In the genomic region with DNA sequence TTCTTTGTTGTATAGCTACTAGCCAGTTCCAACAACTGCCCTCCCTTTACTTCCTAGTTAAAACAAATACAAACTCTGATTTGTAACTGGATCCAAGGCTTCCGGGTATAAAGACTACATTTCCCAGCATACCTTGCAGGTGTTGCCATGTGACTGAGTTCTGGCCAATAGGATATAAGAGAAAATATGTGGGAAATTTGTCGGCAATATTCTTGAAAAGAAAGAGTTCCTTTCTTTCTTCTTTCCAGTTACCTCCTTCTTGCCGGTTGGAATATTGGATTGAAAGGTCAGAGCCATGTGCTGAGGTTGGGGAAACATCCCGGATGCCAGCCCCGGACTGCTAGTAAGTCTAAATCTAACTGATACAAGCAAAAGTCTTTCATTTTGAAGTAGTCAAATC, we compare ENCODE assay signal across 8 cellular contexts. TPM values are rescaled to one million over a fixed set of nuclear protein-coding genes. Genes with fewer than 3 reads are reported as not detected.
A peak's percentile ranks its signal among the peaks of the same experiment; 100 is the strongest.
DNase-seq lines count a peak whose midpoint lies in the region; ATAC-seq, FAIRE-seq and TF ChIP-seq lines count a peak whose summit lies in the region.

No MANE protein-coding gene starts in this region.

- no peak overlapping the region for H3K27ac ChIP-seq in esophagus muscularis mucosa (replicated peaks in 1 of 4)

- 63% methylated on average over 5 of the region's 5 CpGs for WGBS in esophagus muscularis mucosa

- CTCF ChIA-PET in T-cell (lab: Charles Lee) = no interaction called here

- H3K4me3 Mint-ChIP-seq in T-cell = peak overlapping the region; percentile 57 to 75 (median 72)
- H3K4me3 Mint-ChIP-seq in neural crest cell = peak overlapping the region; percentile 87

- POLR2A ChIA-PET in T-cell (lab: Charles Lee) = no interaction called here

- DNase-seq in DMS53 (lab: John Stamatoyannopoulos, UW) (peak; percentile 88), HTR-8/SVneo (ENCODE audit: insufficient read length, low spot score) (peak; percentile 57), T-cell (peak in 9 of 34 experiments; percentile 7 to 37 (median 16)), esophagus muscularis mucosa (ENCODE audit: extremely low spot score) (peak; percentile 53), neural crest cell (ENCODE audit: low read depth, low spot score) (no peak), NCI-H1092 (lab: John Stamatoyannopoulos, UW) (no peak)

- H3K36me3 Mint-ChIP-seq in T-cell (no peaks in the 10 kb centered on the region), neural crest cell (ENCODE audit: low read depth) (no peaks in the 10 kb centered on the region)

- no peaks in the 10 kb centered on the region for H3K9me3 ChIP-seq in esophagus muscularis mucosa

- no peaks in the 10 kb centered on the region for H3K4me1 ChIP-seq in esophagus muscularis mucosa

- H3K9me3 Mint-ChIP-seq in T-cell (no peaks in the 10 kb centered on the region), neural crest cell (no peaks in the 10 kb centered on the region)

- peak overlapping the region; percentile 13 to 41 (median 29) for H3K4me3 ChIP-seq in esophagus muscularis mucosa

- no peak overlapping the region for H3K27ac Mint-ChIP-seq in T-cell
- peak overlapping the region; percentile 78 for H3K27ac Mint-ChIP-seq in neural crest cell (ENCODE audit: unreplicated experiment)

- intact Hi-C loops in esophagus muscularis mucosa (cut with DNase I) = no loop called here

- ATAC-seq in T-cell (replicated peaks in 1 of 4) (peak in 3 of 4 experiments; percentile 53 to 90 (median 73)), HG03460 (IDR thresholded peaks at IDR 0.05; ENCODE audit: unreplicated experiment) (no peak), GM21447 (IDR thresholded peaks at IDR 0.05; ENCODE audit: unreplicated experiment) (no peak)

- H3K27me3 ChIP-seq in esophagus muscularis mucosa = no peaks in the 10 kb centered on the region

- TF ChIP-seq EP300 in esophagus muscularis mucosa (IDR thresholded peaks at IDR 0.05) = no peak

- no peaks in the 10 kb centered on the region for H3K4me1 Mint-ChIP-seq in T-cell
- no peaks in the 10 kb centered on the region for H3K4me1 Mint-ChIP-seq in neural crest cell

- no peaks in the 10 kb centered on the region for H3K36me3 ChIP-seq in esophagus muscularis mucosa

- no peak for FAIRE-seq in HTR-8/SVneo (lab: Jason Lieb, UNC)

- TF ChIP-seq CTCF in esophagus muscularis mucosa (IDR thresholded peaks at IDR 0.05) (no peak), neural crest cell (conservative IDR thresholded peaks at IDR 0.05) (no peak)

- TF ChIP-seq POLR2A in esophagus muscularis mucosa (IDR thresholded peaks at IDR 0.05; ENCODE audit: low read depth) = no peak

- peaks cover 5 to 8% of the 10 kb centered on the region in 2 donors for H3K27me3 Mint-ChIP-seq in T-cell
- peaks cover 4% of the 10 kb centered on the region for H3K27me3 Mint-ChIP-seq in neural crest cell (ENCODE audit: low read depth)

RNA-seq across cellular contexts. Expression of a gene that starts 23.0 kb away (rescaled TPM):
- total RNA-seq in T-cell (10 to 100 TPM; 42.6 to 62.9 (median 54.1) TPM), esophagus muscularis mucosa (10 to 100 TPM; 13.8 to 21.1 (median 18.4) TPM), neural crest cell (30.7 and 31.8 TPM in 2 replicates)

Comparison
In these comparisons a context has a peak if more than half of its experiments do, and no peak if none do; other contexts are left out.
1. DNase-seq: peak in DMS53 (single experiment), HTR-8/SVneo (single experiment) and esophagus muscularis mucosa (single experiment); none in neural crest cell (single experiment) and NCI-H1092 (single experiment).
2. ATAC-seq: peak in T-cell (3 of 4); none in HG03460 (single experiment) and GM21447 (single experiment).